Comparison of ENCODE assay signal across 1 cellular context in genomic region chr13:97221491-97221890, GRCh38.
TF ChIP-seq lines count a peak whose summit lies in the region.

No MANE protein-coding gene starts in this region.

TF ChIP-seq in IMR-90, 13 proteins besides CTCF, POLR2A, EP300 and RAD21 (continued from another document):
- no peak for TF ChIP-seq NFE2L2 (IDR thresholded peaks at IDR 0.05; ENCODE audit: low read depth, low read length)
- TF ChIP-seq BHLHE40 (IDR thresholded peaks at IDR 0.05; ENCODE audit: low read depth, low read length) = no peak
- no peak for TF ChIP-seq FOS (IDR thresholded peaks at IDR 0.05; ENCODE audit: low read depth, low read length)
- TF ChIP-seq MAFK (IDR thresholded peaks at IDR 0.05; ENCODE audit: low read depth, low read length) = no peak
- no peak for TF ChIP-seq RCOR1 (IDR thresholded peaks at IDR 0.05; ENCODE audit: insufficient replicate concordance, low read length)
- no peak for TF ChIP-seq SMC3 (IDR thresholded peaks at IDR 0.05; ENCODE audit: low read depth, low read length)
- TF ChIP-seq CHD1 (IDR thresholded peaks at IDR 0.05; ENCODE audit: low read depth, low read length) = no peak
